ENCODE assay signal across 19 cellular contexts in genomic region chr1:192448026-192448578, GRCh38.
"Had no signal": no experiment of that assay in that cellular context is flagged by ENCODE, and none has a peak within 500 bp of the region (broad histone marks: within the 10 kb centered on the region; RNA-seq: fewer than 3 reads in every experiment).

No MANE protein-coding gene starts in this region.

- ATAC-seq: activated T-helper 17 cell treated with anti-CD3 and anti-CD28 coated beads, Interleukin-2, amount 50 U/mL, for 72 hours; body of pancreas; esophagus mucosa; left lobe of liver; natural killer cell treated with Interleukin-12 subunit alpha and Interleukin-12 subunit beta and Interleukin-15 and Interleukin-18, amount 100 ng/mL, for 72 hours; sciatic nerve had no signal

- H3K27me3 ChIP-seq: adrenal gland, body of pancreas, colonic mucosa, stomach had no signal

- H3K4me1 ChIP-seq: adrenal gland, body of pancreas, colonic mucosa had no signal

- H3K27ac ChIP-seq: adrenal gland, body of pancreas, colonic mucosa, stomach, thoracic aorta had no signal

- H3K9me3 ChIP-seq: adrenal gland, body of pancreas, colonic mucosa, stomach, thoracic aorta had no signal

- H3K4me3 ChIP-seq: adrenal gland, body of pancreas, colonic mucosa, stomach, thoracic aorta had no signal

- H3K36me3 ChIP-seq: adrenal gland, colonic mucosa, stomach, thoracic aorta had no signal

- DNase-seq: activated CD4-positive, alpha-beta T cell treated with anti-CD3 and anti-CD28 coated beads for 1 hour; activated CD4-positive, alpha-beta T cell treated with anti-CD3 and anti-CD28 coated beads, Interleukin-2, amount 50 U/mL, for 4 hours; activated naive CD4-positive, alpha-beta T cell treated with anti-CD3 and anti-CD28 coated beads for 36 hours; adrenal gland; body of pancreas; caudate nucleus; colonic mucosa; islet precursor cell; nucleus accumbens; stimulated activated CD4-positive, alpha-beta T cell treated with anti-CD3 and anti-CD28 coated beads, Interleukin-2, amount 100 ng/mL, for 24 hours; stomach; T-helper 1 cell had no signal

- FAIRE-seq: endometrium had no signal
